17 cellular contexts compared by ENCODE assay signal in the genomic region with DNA sequence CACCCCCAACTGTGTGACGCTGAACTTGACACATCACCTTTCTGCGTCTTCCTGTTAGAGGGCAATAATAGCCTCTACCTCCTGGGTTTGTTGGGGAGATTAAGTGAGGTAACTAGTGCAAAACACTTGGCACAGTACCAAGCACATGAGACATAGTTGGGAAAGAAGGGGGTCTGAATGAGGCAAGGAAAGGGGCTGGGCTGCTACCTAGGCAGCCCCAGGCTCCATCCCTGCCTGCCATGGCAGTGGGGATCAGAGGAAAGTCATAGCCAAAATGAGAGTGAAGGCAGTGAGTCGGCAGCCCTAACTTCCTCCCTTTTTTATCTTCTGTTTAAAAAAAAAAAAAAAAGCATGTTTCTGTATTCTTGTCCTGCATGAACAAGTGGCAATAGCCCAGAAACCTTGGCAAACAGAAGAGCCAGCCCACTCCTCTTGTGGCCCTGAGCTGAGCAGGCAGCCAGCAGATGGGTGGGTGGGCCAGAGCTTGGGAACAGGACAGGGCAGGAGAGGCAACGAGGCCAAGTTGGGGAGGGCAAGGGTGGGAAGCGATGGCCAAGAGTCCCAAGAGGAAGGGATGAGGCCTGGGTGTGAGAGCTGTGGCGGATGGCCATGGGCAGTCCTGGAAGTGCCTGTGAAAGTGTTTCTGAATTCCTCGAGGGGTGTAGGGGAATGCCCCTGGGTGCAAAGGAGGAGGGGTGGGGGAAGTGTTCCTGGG. TPM values are rescaled to one million over a fixed set of nuclear protein-coding genes. Genes with fewer than 3 reads are reported as not detected.
DNase-seq lines count a peak whose midpoint lies in the region; TF ChIP-seq lines count a peak whose summit lies in the region.
"Had no signal": no experiment of that assay in that cellular context is flagged by ENCODE, and none has a peak within 500 bp of the region (broad histone marks: within the 10 kb centered on the region; RNA-seq: fewer than 3 reads in every experiment).

No MANE protein-coding gene starts in this region.

- intact Hi-C loops in CD14-positive monocyte (cut with micrococcal nuclease): no loop called here

- H3K4me3 Mint-ChIP-seq in brain (peak overlapping the region in 1 of 5 experiments; percentile 0), CD14-positive monocyte (no peak overlapping the region)
- H3K4me3 Mint-ChIP-seq: activated CD4-positive, alpha-beta memory T cell treated with anti-CD3 and anti-CD28 coated beads for 36 hours; activated naive CD8-positive, alpha-beta T cell treated with anti-CD3 and anti-CD28 coated beads for 36 hours; activated T-cell treated with anti-CD3 and anti-CD28 coated beads, Interleukin-2, amount 50 U/mL, for 72 hours had no signal

- H3K4me1 Mint-ChIP-seq in brain (peaks cover 59% of the 10 kb centered on the region), CD14-positive monocyte (peaks cover 2% of the 10 kb centered on the region)
- H3K4me1 Mint-ChIP-seq: activated naive CD8-positive, alpha-beta T cell treated with anti-CD3 and anti-CD28 coated beads for 36 hours had no signal

- H3K27ac Mint-ChIP-seq in brain (peak overlapping the region in 4 of 5 experiments; percentile 42 to 82 (median 70)), CD14-positive monocyte (no peak overlapping the region)
- H3K27ac Mint-ChIP-seq: activated CD4-positive, alpha-beta memory T cell treated with anti-CD3 and anti-CD28 coated beads for 36 hours; activated naive CD8-positive, alpha-beta T cell treated with anti-CD3 and anti-CD28 coated beads for 36 hours; activated T-cell treated with anti-CD3 and anti-CD28 coated beads, Interleukin-2, amount 50 U/mL, for 72 hours had no signal

- H3K9me3 Mint-ChIP-seq in brain (peaks cover 0 to 4% (median 0%) of the 10 kb centered on the region in 5 experiments), CD14-positive monocyte (peaks cover 0 to 2% (median 0%) of the 10 kb centered on the region in 7 donors)
- H3K9me3 Mint-ChIP-seq: activated CD4-positive, alpha-beta memory T cell treated with anti-CD3 and anti-CD28 coated beads for 36 hours; activated naive CD8-positive, alpha-beta T cell treated with anti-CD3 and anti-CD28 coated beads for 36 hours; activated T-cell treated with anti-CD3 and anti-CD28 coated beads, Interleukin-2, amount 50 U/mL, for 72 hours had no signal

- H3K36me3 Mint-ChIP-seq in brain (no peaks in the 10 kb centered on the region), CD14-positive monocyte (no peaks in the 10 kb centered on the region)
- H3K36me3 Mint-ChIP-seq: activated CD4-positive, alpha-beta memory T cell treated with anti-CD3 and anti-CD28 coated beads for 36 hours; activated naive CD8-positive, alpha-beta T cell treated with anti-CD3 and anti-CD28 coated beads for 36 hours had no signal

- DNase-seq in AG20443 (ENCODE audit: low spot score) (peak; percentile 52), MV-4-11 (lab: John Stamatoyannopoulos, UW) (peak; percentile 19), kidney tubule cell (ENCODE audit: low spot score) (peak; percentile 9), NCI-H524 (lab: John Stamatoyannopoulos, UW) (no peak), NCI-H524 treated with DMSO at 0.1 percent for 48 hours (lab: John Stamatoyannopoulos, UW) (no peak), CD14-positive monocyte (ENCODE audit: low spot score) (no peak)
- DNase-seq in activated CD4-positive, alpha-beta T cell treated with anti-CD3 and anti-CD28 coated beads, Interleukin-2, amount 50 U/mL, for 1 hour: no peak
- DNase-seq: activated CD4-positive, alpha-beta memory T cell treated with anti-CD3 and anti-CD28 coated beads for 36 hours; activated naive CD8-positive, alpha-beta T cell treated with anti-CD3 and anti-CD28 coated beads for 36 hours; activated T-cell treated with anti-CD3 and anti-CD28 coated beads, Interleukin-2, amount 50 U/mL, for 72 hours; effector CD4-positive, alpha-beta T cell; NCI-H187 treated with DMSO at 0.1 percent for 48 hours; NCI-H510A; sigmoid colon; stimulated activated CD4-positive, alpha-beta T cell treated with anti-CD3 and anti-CD28 coated beads, Interleukin-2, amount 100 ng/mL, for 24 hours; uterus had no signal

- TF ChIP-seq CTCF in brain (conservative IDR thresholded peaks at IDR 0.05): no peak
- no peak for TF ChIP-seq CTCF in CD14-positive monocyte (IDR thresholded peaks at IDR 0.05)

- H3K27me3 Mint-ChIP-seq in brain: peaks cover 7% of the 10 kb centered on the region
- peaks cover 4 to 5% (median 5%) of the 10 kb centered on the region in 3 donors for H3K27me3 Mint-ChIP-seq in CD14-positive monocyte (ENCODE audit: low read depth in 3 of 3)
- H3K27me3 Mint-ChIP-seq: activated naive CD8-positive, alpha-beta T cell treated with anti-CD3 and anti-CD28 coated beads for 36 hours had no signal

RNA-seq across cellular contexts. Expression of a gene that starts 11.4 kb away (rescaled TPM):
- polyA plus RNA-seq in brain (ENCODE audit: insufficient read depth, low read depth, low replicate concordance) (116 TPM), CD14-positive monocyte (not detected)

RNA-seq across cellular contexts. Expression of a gene that starts 24.5 kb away (rescaled TPM):
- 1.2 TPM for polyA plus RNA-seq in brain (ENCODE audit: insufficient read depth, low read depth, low replicate concordance)
- polyA plus RNA-seq in CD14-positive monocyte: not detected

Comparison
In these comparisons a context has a peak if more than half of its experiments do, and no peak if none do; other contexts are left out.
1. DNase-seq: peak in AG20443 (single experiment), MV-4-11 (single experiment) and kidney tubule cell (single experiment); none in activated CD4-positive, alpha-beta T cell treated with anti-CD3 and anti-CD28 coated beads, Interleukin-2, amount 50 U/mL, for 1 hour (single experiment), NCI-H524 (0 of 2), NCI-H524 treated with DMSO at 0.1 percent for 48 hours (single experiment) and CD14-positive monocyte (single experiment).
2. H3K27ac Mint-ChIP-seq: peak in brain (4 of 5); none in CD14-positive monocyte (0 of 7).
3. RNA of a gene that starts 11.4 kb away (polyA plus RNA-seq): 116 TPM in brain (single experiment); not detected in CD14-positive monocyte; every median in the first group is over 100 times any median in the second.